In genomic region chr15:70367913-70368705, GRCh38 we compare ENCODE assay signal across 7 cellular contexts.
DNase-seq lines count a peak whose midpoint lies in the region; ATAC-seq and TF ChIP-seq lines count a peak whose summit lies in the region.
"Not testable (repeated sequence)": the region's sequence is repeated elsewhere in the genome, so short reads cannot be mapped to it uniquely, and the experiment has no call there.

No MANE protein-coding gene starts in this region.

- H3K4me1 ChIP-seq in BLaER1 (peaks cover 10% of the 10 kb centered on the region), DND-41 (ENCODE audit: insufficient read depth, low read length) (peaks cover 19% of the 10 kb centered on the region), right lobe of liver (peaks cover 0 to 23% (median 4%) of the 10 kb centered on the region in 4 donors)
- not testable (repeated sequence) for H3K4me1 ChIP-seq in right atrium auricular region

- 25% methylated on average over 10 of the region's 14 CpGs for WGBS in right lobe of liver (ENCODE audit: insufficient coverage, low coverage, low lambda C conversion rate, missing lambda C conversion rate)

- H3K9me3 Mint-ChIP-seq in osteocyte (ENCODE audit: unreplicated experiment): not testable (repeated sequence)

- peak overlapping the region; percentile 26; the same call in 1 of the 2 replicates for H2AFZ ChIP-seq in DND-41 (ENCODE audit: low read depth, low read length)

- H3K9me3 ChIP-seq in BLaER1; DND-41 (ENCODE audit: insufficient read depth, low read length, severe bottlenecking); T-helper 17 cell (ENCODE audit: control insufficient read depth, low read length, poor library complexity, severe bottlenecking); right atrium auricular region; right lobe of liver: not testable (repeated sequence)

- peak; percentile 30 for DNase-seq in DND-41
- DNase-seq in T-helper 17 cell: not testable (repeated sequence)
- DNase-seq in activated effector memory CD4-positive, alpha-beta T cell treated with anti-CD3 and anti-CD28 coated beads, Interleukin-2, amount 50 U/mL, for 16 hours: peak; percentile 57
- DNase-seq in right atrium auricular region (ENCODE audit: low spot score): peak; percentile 38
- DNase-seq in right lobe of liver: peak in 2 of 3 donors; percentile 53 to 69
- DNase-seq in osteocyte (ENCODE audit: extremely low spot score, unreplicated experiment): peak; percentile 75

- H3K27ac Mint-ChIP-seq in T-helper 17 cell; osteocyte (ENCODE audit: unreplicated experiment): not testable (repeated sequence)

- not testable (repeated sequence) for TF ChIP-seq POLR2A in right lobe of liver (IDR thresholded peaks at IDR 0.05)

- H3K9ac ChIP-seq in BLaER1; DND-41 (ENCODE audit: low read depth, low read length): not testable (repeated sequence)

- not testable (repeated sequence) for H3K36me3 Mint-ChIP-seq in T-helper 17 cell (ENCODE audit: low read depth); osteocyte (ENCODE audit: unreplicated experiment)

- not testable (repeated sequence) for H3K4me3 ChIP-seq in BLaER1; DND-41 (ENCODE audit: low read depth in 1 of 2, low read length in 2 of 2); right atrium auricular region; right lobe of liver

- ATAC-seq in DND-41 (ENCODE audit: insufficient read depth, low read depth); T-helper 17 cell: not testable (repeated sequence)
- ATAC-seq in right lobe of liver: peak; percentile 94 to 96 (median 95)

- not testable (repeated sequence) for H3K79me2 ChIP-seq in DND-41 (ENCODE audit: insufficient read depth, low read length)

- H3K4me1 Mint-ChIP-seq in T-helper 17 cell; osteocyte (ENCODE audit: unreplicated experiment): not testable (repeated sequence)

- H3K4me3 Mint-ChIP-seq in T-helper 17 cell: peak overlapping the region; percentile 13
- not testable (repeated sequence) for H3K4me3 Mint-ChIP-seq in osteocyte (ENCODE audit: unreplicated experiment)

- H3K4me2 ChIP-seq in BLaER1: peak overlapping the region; percentile 22; the same call in 1 of the 2 replicates
- H3K4me2 ChIP-seq in DND-41 (ENCODE audit: insufficient read depth, low read length): not testable (repeated sequence)

- not testable (repeated sequence) for H3K27ac ChIP-seq in BLaER1, right atrium auricular region
- H3K27ac ChIP-seq in DND-41 (ENCODE audit: low read length) (peak overlapping the region; percentile 54; the same call in 1 of the 2 replicates), right lobe of liver (peak overlapping the region in 2 of 3 donors; percentile 57 to 63)

- intact Hi-C loops in right lobe of liver (cut with DNase I): loop anchor here in 1 of 2 donors (10.0 kb wide), 1 partner anchor 97 kb away; no protein-coding TSS in a partner anchor

- peaks cover 24% of the 10 kb centered on the region for H3K27me3 Mint-ChIP-seq in T-helper 17 cell
- peaks cover 94% of the 10 kb centered on the region for H3K27me3 Mint-ChIP-seq in osteocyte (ENCODE audit: unreplicated experiment)

- not testable (repeated sequence) for H4K20me1 ChIP-seq in BLaER1; DND-41 (ENCODE audit: insufficient read depth, low read length)

- not testable (repeated sequence) for H3K36me3 ChIP-seq in BLaER1; DND-41 (ENCODE audit: insufficient read depth, low read length); right atrium auricular region; right lobe of liver

- TF ChIP-seq CTCF in DND-41 (IDR thresholded peaks at IDR 0.05; ENCODE audit: borderline replicate concordance, extremely low read depth, low read length, poor library complexity, severe bottlenecking); right atrium auricular region (IDR thresholded peaks at IDR 0.05); osteocyte (IDR thresholded peaks at IDR 0.05): not testable (repeated sequence)
- peak in 3 of 4 donors; percentile 20 to 52 (median 27) for TF ChIP-seq CTCF in right lobe of liver (IDR thresholded peaks at IDR 0.05)

- H3K27me3 ChIP-seq in BLaER1; DND-41 (ENCODE audit: insufficient read depth, low read length, poor library complexity); right atrium auricular region; right lobe of liver: not testable (repeated sequence)
